ENCODE assay signal across 17 cellular contexts in the genomic region with DNA sequence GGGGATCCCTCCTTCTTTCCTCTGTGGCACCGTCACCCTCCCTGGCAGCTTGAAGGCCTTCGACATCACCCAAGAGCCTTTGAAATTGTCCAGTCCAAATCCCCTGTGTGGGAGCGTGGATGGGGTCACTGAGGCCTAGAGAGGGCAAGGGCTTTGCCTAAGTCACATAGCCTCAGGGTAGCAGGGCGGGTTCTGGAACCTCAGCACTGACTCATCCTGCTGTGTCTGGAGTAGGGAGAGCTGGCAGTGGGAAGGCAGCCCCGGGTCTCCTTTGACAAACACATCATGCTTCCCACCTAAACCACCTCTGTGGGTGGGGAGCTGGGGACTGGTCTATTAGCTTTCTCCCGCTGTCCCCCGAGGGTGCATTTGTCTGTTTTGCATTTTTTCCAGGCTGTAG.
DNase-seq lines count a peak whose midpoint lies in the region; ATAC-seq, FAIRE-seq and TF ChIP-seq lines count a peak whose summit lies in the region.
"Had no signal": no experiment of that assay in that cellular context is flagged by ENCODE, and none has a peak within 500 bp of the region (broad histone marks: within the 10 kb centered on the region; RNA-seq: fewer than 3 reads in every experiment).

No MANE protein-coding gene starts in this region.

- H2BK5ac ChIP-seq in H1 (ENCODE audit: low read depth, low read length): no peak overlapping the region

- POLR2A ChIA-PET in H1 (lab: Charles Lee; ENCODE audit: partially characterized antibody): interaction anchor here (1.0 to 1.7 kb wide), 3 partner anchors 9 to 94 kb away, joined by 3 to 6 read pairs (median 4); no protein-coding TSS in a partner anchor

- H2BK20ac ChIP-seq in H1 (ENCODE audit: low read length): no peak overlapping the region

- DNase-seq in GM03348 (ENCODE audit: low spot score) (peak; percentile 49), NCI-H226 (peak; percentile 57), H1 (ENCODE audit: low read depth in 1 of 2, low spot score in 2 of 2) (no peak), renal cortical epithelial cell (ENCODE audit: low read depth) (peak; percentile 27), right atrium auricular region (ENCODE audit: low spot score) (no peak), cerebellar nuclear complex (lab: John Stamatoyannopoulos, UW) (no peak), NCI-H1417 treated with DMSO at 0.1 percent for 48 hours (lab: John Stamatoyannopoulos, UW) (no peak)
- DNase-seq: activated CD4-positive, alpha-beta T cell treated with anti-CD3 and anti-CD28 coated beads, Interleukin-2, amount 50 U/mL, for 48 hours; activated T-cell treated with anti-CD3 and anti-CD28 coated beads, Interleukin-2, amount 50 U/mL, for 24 hours; foreskin melanocyte; lower lobe of right lung; NCI-H1436 treated with DMSO at 0.1 percent for 48 hours; NCI-H345 had no signal

- H3K9ac ChIP-seq in H1 (replicated peaks in 1 of 4; ENCODE audit: extremely low read depth in 1 of 4, low read depth in 3 of 4, low read length in 3 of 4): no peak overlapping the region
- H3K9ac ChIP-seq: BLaER1 treated with 17β-estradiol and CSF1 and Interleukin-3, amounts not matched to agents 10 nM and 100 nM; KMS-11 had no signal

- H2BK15ac ChIP-seq in H1 (ENCODE audit: low read length): peak overlapping the region; percentile 3; the same call in 1 of the 2 replicates

- H4K8ac ChIP-seq in H1 (ENCODE audit: extremely low read depth, insufficient read depth, low read length): no peak overlapping the region

- H3K9me3 ChIP-seq in H1 (ENCODE audit: insufficient read depth in 2 of 2, low read depth in 1 of 2, low read length in 1 of 2) (no peaks in the 10 kb centered on the region), right atrium auricular region (no peaks in the 10 kb centered on the region)
- H3K9me3 ChIP-seq: BLaER1 treated with 17β-estradiol and CSF1 and Interleukin-3, amounts not matched to agents 10 nM and 100 nM; lower lobe of right lung had no signal

- no peak overlapping the region for H3K56ac ChIP-seq in H1 (replicated peaks; ENCODE audit: insufficient read length, low read depth, low read length)

- TF ChIP-seq EP300 in H1 (IDR thresholded peaks at IDR 0.05; ENCODE audit: borderline replicate concordance in 1 of 2, low read depth in 2 of 2, low read length in 2 of 2): no peak

- H4K91ac ChIP-seq in H1 (replicated peaks; ENCODE audit: insufficient read length, low read length): no peak overlapping the region

- H2AFZ ChIP-seq in H1 (ENCODE audit: low read length): no peak overlapping the region

- no peak overlapping the region for H3K27ac ChIP-seq in H1 (ENCODE audit: low read depth, low read length)
- H3K27ac ChIP-seq in right atrium auricular region: no peak overlapping the region
- H3K27ac ChIP-seq: BLaER1 treated with 17β-estradiol and CSF1 and Interleukin-3, amounts not matched to agents 10 nM and 100 nM; KMS-11; lower lobe of right lung had no signal

- TF ChIP-seq CTCF in H1 (IDR thresholded peaks at IDR 0.05; ENCODE audit: control extremely low read depth in 1 of 3, insufficient read depth in 1 of 3, low read depth in 1 of 3, low read length in 3 of 3): no peak
- no peak for TF ChIP-seq CTCF in right atrium auricular region (IDR thresholded peaks at IDR 0.05)

- ATAC-seq in GM18520 (IDR thresholded peaks at IDR 0.05; ENCODE audit: unreplicated experiment): no peak
- ATAC-seq: lower lobe of right lung; natural killer cell treated with Interleukin-12 subunit alpha and Interleukin-12 subunit beta and Interleukin-15 and Interleukin-18, amount 100 ng/mL, for 72 hours had no signal

- no peaks in the 10 kb centered on the region; a peak in 1 of 7 replicates for H3K27me3 ChIP-seq in H1 (replicated peaks in 1 of 4; ENCODE audit: control insufficient read depth in 3 of 4, extremely low read depth in 1 of 4, insufficient read depth in 3 of 4, low read length in 3 of 4)
- H3K27me3 ChIP-seq in right atrium auricular region: no peaks in the 10 kb centered on the region
- H3K27me3 ChIP-seq: BLaER1 treated with 17β-estradiol and CSF1 and Interleukin-3, amounts not matched to agents 10 nM and 100 nM had no signal

- no peaks in the 10 kb centered on the region for H3K23me2 ChIP-seq in H1 (ENCODE audit: low read depth, low read length)

- no peak for TF ChIP-seq POLR2A in H1 (IDR thresholded peaks at IDR 0.05; ENCODE audit: control extremely low read depth in 1 of 2, low read depth in 2 of 2, low read length in 2 of 2)

- H3K23ac ChIP-seq in H1 (ENCODE audit: insufficient read length): no peak overlapping the region

- CTCF ChIA-PET in H1 (lab: Charles Lee; ENCODE audit: partially characterized antibody): interaction anchor here (0.8 to 1.5 kb wide), 2 partner anchors 51 to 83 kb away, joined by 3 read pairs; no protein-coding TSS in a partner anchor

- H2BK120ac ChIP-seq in H1 (replicated peaks; ENCODE audit: low read depth, low read length): no peak overlapping the region

- H3K18ac ChIP-seq in H1 (ENCODE audit: extremely low read depth, low read length): no peak overlapping the region

- H3K4me3 ChIP-seq in H1 (ENCODE audit: extremely low read depth in 1 of 4, insufficient read depth in 2 of 4, low read depth in 3 of 4, low read length in 4 of 4): no peak overlapping the region
- H3K4me3 ChIP-seq in right atrium auricular region: no peak overlapping the region
- H3K4me3 ChIP-seq: BLaER1 treated with 17β-estradiol and CSF1 and Interleukin-3, amounts not matched to agents 10 nM and 100 nM; lower lobe of right lung had no signal

- H3K79me2 ChIP-seq in H1 (ENCODE audit: control insufficient read depth in 1 of 2, insufficient read depth in 2 of 2, low read length in 2 of 2): no peaks in the 10 kb centered on the region

- 86% methylated on average over 7 of the region's 7 CpGs; no CpG with 5 or more reads in 1 of the 2 experiments for WGBS in H1 (ENCODE audit: extremely low coverage in 1 of 2, insufficient coverage in 1 of 2, insufficient read length in 1 of 2, insufficient replicate concordance in 2 of 2, low coverage in 1 of 2, low lambda C conversion rate in 2 of 2, missing lambda C conversion rate in 1 of 2), 2 experiments

- no peak overlapping the region for H4K5ac ChIP-seq in H1 (ENCODE audit: insufficient read length, low read depth, low read length)

- H3K4ac ChIP-seq in H1 (replicated peaks; ENCODE audit: insufficient read length, low read depth, low read length): no peak overlapping the region

- peaks cover 0 to 4% (median 3%) of the 10 kb centered on the region in 4 experiments; a peak in 3 of 7 replicates for H3K4me1 ChIP-seq in H1 (replicated peaks in 1 of 4; ENCODE audit: control insufficient read depth in 3 of 4, insufficient read depth in 4 of 4, low read length in 3 of 4)
- no peaks in the 10 kb centered on the region for H3K4me1 ChIP-seq in right atrium auricular region
- H3K4me1 ChIP-seq: lower lobe of right lung had no signal

- H2AK5ac ChIP-seq in H1 (ENCODE audit: low read depth, low read length): no peak overlapping the region

- H3K14ac ChIP-seq in H1 (ENCODE audit: insufficient read length): no peak overlapping the region

- no peak for TF ChIP-seq RAD21 in H1 (IDR thresholded peaks at IDR 0.05 in 1 of 2, conservative IDR thresholded peaks at IDR 0.05 in 1 of 2; ENCODE audit: low read depth in 2 of 2, low read length in 2 of 2)

- H4K20me1 ChIP-seq in H1 (replicated peaks in 1 of 2; ENCODE audit: control insufficient read depth in 1 of 2, insufficient read depth in 2 of 2, low read length in 2 of 2): no peaks in the 10 kb centered on the region
- H4K20me1 ChIP-seq: BLaER1 treated with 17β-estradiol and CSF1 and Interleukin-3, amounts not matched to agents 10 nM and 100 nM had no signal

- H3K36me3 ChIP-seq in H1 (ENCODE audit: control insufficient read depth in 2 of 4, insufficient read depth in 4 of 4, low read length in 3 of 4): no peaks in the 10 kb centered on the region
- no peaks in the 10 kb centered on the region for H3K36me3 ChIP-seq in right atrium auricular region
- H3K36me3 ChIP-seq: BLaER1 treated with 17β-estradiol and CSF1 and Interleukin-3, amounts not matched to agents 10 nM and 100 nM; lower lobe of right lung had no signal

- H3K4me2 ChIP-seq in H1 (ENCODE audit: insufficient read depth in 1 of 2, low read depth in 2 of 2, low read length in 2 of 2): no peak overlapping the region
- H3K4me2 ChIP-seq: BLaER1 treated with 17β-estradiol and CSF1 and Interleukin-3, amounts not matched to agents 10 nM and 100 nM; KMS-11 had no signal

- no peak overlapping the region for H2BK12ac ChIP-seq in H1 (ENCODE audit: low read depth, low read length)

- no peak for FAIRE-seq in H1 (lab: Jason Lieb, UNC)

- H3K79me1 ChIP-seq in H1 (ENCODE audit: low read depth, low read length): no peaks in the 10 kb centered on the region

TF ChIP-seq in H1, 55 proteins besides CTCF, POLR2A, EP300 and RAD21 (continues in another document):
- TF ChIP-seq GABPA (IDR thresholded peaks at IDR 0.05; ENCODE audit: borderline replicate concordance, insufficient read depth, low read length) (no peak), SIRT6 (IDR thresholded peaks at IDR 0.05; ENCODE audit: low read length) (no peak), TAF1 (IDR thresholded peaks at IDR 0.05; ENCODE audit: low read depth, low read length) (no peak), TBP (IDR thresholded peaks at IDR 0.05; ENCODE audit: low read depth, low read length) (no peak), CEBPB (IDR thresholded peaks at IDR 0.05; ENCODE audit: low read depth, low read length) (no peak), KDM4A (IDR thresholded peaks at IDR 0.05; ENCODE audit: low read depth, low read length, severe bottlenecking) (no peak), KDM1A (IDR thresholded peaks at IDR 0.05; ENCODE audit: borderline replicate concordance, low read length) (no peak), PHF8 (conservative IDR thresholded peaks at IDR 0.05; ENCODE audit: low read depth, low read length) (no peak), TEAD4 (IDR thresholded peaks at IDR 0.05; ENCODE audit: low read depth, low read length) (no peak)
- TF ChIP-seq, protein P1, sequence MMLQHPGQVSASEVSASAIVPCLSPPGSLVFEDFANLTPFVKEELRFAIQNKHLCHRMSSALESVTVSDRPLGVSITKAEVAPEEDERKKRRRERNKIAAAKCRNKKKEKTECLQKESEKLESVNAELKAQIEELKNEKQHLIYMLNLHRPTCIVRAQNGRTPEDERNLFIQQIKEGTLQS (IDR thresholded peaks at IDR 0.05; ENCODE audit: insufficient read depth, low read depth, low read length): no peak
- TF ChIP-seq, protein P2, sequence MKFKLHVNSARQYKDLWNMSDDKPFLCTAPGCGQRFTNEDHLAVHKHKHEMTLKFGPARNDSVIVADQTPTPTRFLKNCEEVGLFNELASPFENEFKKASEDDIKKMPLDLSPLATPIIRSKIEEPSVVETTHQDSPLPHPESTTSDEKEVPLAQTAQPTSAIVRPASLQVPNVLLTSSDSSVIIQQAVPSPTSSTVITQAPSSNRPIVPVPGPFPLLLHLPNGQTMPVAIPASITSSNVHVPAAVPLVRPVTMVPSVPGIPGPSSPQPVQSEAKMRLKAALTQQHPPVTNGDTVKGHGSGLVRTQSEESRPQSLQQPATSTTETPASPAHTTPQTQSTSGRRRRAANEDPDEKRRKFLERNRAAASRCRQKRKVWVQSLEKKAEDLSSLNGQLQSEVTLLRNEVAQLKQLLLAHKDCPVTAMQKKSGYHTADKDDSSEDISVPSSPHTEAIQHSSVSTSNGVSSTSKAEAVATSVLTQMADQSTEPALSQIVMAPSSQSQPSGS (IDR thresholded peaks at IDR 0.05; ENCODE audit: low read length): no peak

Comparison
In these comparisons a context has a peak if more than half of its experiments do, and no peak if none do; other contexts are left out.
1. DNase-seq: peak in GM03348 (single experiment), NCI-H226 (single experiment) and renal cortical epithelial cell (single experiment); none in H1 (0 of 2), right atrium auricular region (single experiment), cerebellar nuclear complex (0 of 2) and NCI-H1417 treated with DMSO at 0.1 percent for 48 hours (single experiment).